ENCODE assay signal across 8 cellular contexts in genomic region chr7:55018361-55019328, GRCh38. TPM values are rescaled to one million over a fixed set of nuclear protein-coding genes. Genes with fewer than 3 reads are reported as not detected.
DNase-seq lines count a peak whose midpoint lies in the region; ATAC-seq and TF ChIP-seq lines count a peak whose summit lies in the region.

TSS of gene EGFR (plus strand) at chr7:55019017. CDS start at chr7:55019278, 261 bp downstream.

- peak within 1 kb of the TSS; percentile 53 for H3K9ac ChIP-seq in mesendoderm (ENCODE audit: low read length)

- peaks cover 2% of the 10 kb centered on the region for H3K27me3 ChIP-seq in mesendoderm (ENCODE audit: insufficient read depth, low read length, poor library complexity)
- no peaks in the 10 kb centered on the region for H3K27me3 ChIP-seq in tibial artery

- POLR2A ChIA-PET in activated CD4-positive, alpha-beta T cell treated with anti-CD3 and anti-CD28 coated beads, Interleukin-2, amount 10 ng/mL, durations not matched to agents 7 days and 5 days (lab: Charles Lee) = no interaction called here

- H3K27ac ChIP-seq in mesendoderm (ENCODE audit: low read depth, low read length) (no peak within 1 kb of the TSS), tibial artery (peak within 1 kb of the TSS; percentile 93 to 94)

- H2BK120ac ChIP-seq in mesendoderm (ENCODE audit: low read depth, low read length) = no peak within 1 kb of the TSS

- H3K4me1 ChIP-seq in mesendoderm (ENCODE audit: control insufficient read depth, low read depth, low read length) (no peaks in the 10 kb centered on the region), tibial artery (peaks cover 0 to 43% (median 25%) of the 10 kb centered on the region in 4 donors)

- no peaks in the 10 kb centered on the region for H3K79me2 ChIP-seq in mesendoderm (ENCODE audit: control insufficient read depth, insufficient read depth, low read length)

- H3K4me1 Mint-ChIP-seq in activated CD4-positive, alpha-beta T cell treated with anti-CD3 and anti-CD28 coated beads, Interleukin-2, amount 10 ng/mL, durations not matched to agents 24 days and 14 days = no peaks in the 10 kb centered on the region
- no peaks in the 10 kb centered on the region for H3K4me1 Mint-ChIP-seq in activated CD4-positive, alpha-beta T cell treated with anti-CD3 and anti-CD28 coated beads, Interleukin-2, amount 10 ng/mL, durations not matched to agents 7 days and 5 days

- no peaks in the 10 kb centered on the region for H3K9me3 ChIP-seq in tibial artery

- H3K27me3 Mint-ChIP-seq in activated CD4-positive, alpha-beta T cell treated with anti-CD3 and anti-CD28 coated beads, Interleukin-2, amount 10 ng/mL, durations not matched to agents 24 days and 14 days = peaks cover 70% of the 10 kb centered on the region
- peaks cover 65% of the 10 kb centered on the region for H3K27me3 Mint-ChIP-seq in activated CD4-positive, alpha-beta T cell treated with anti-CD3 and anti-CD28 coated beads, Interleukin-2, amount 10 ng/mL, durations not matched to agents 7 days and 5 days

- peak within 1 kb of the TSS; percentile 80 for H3K4me3 ChIP-seq in epithelial cell of proximal tubule (ENCODE audit: low read depth, low read length)
- H3K4me3 ChIP-seq in mesendoderm (ENCODE audit: low read length) = peak within 1 kb of the TSS; percentile 41
- H3K4me3 ChIP-seq in tibial artery = peak within 1 kb of the TSS; percentile 73 to 84

- H2BK15ac ChIP-seq in mesendoderm (replicated peaks; ENCODE audit: low read depth) = no peak within 1 kb of the TSS

- no peak within 1 kb of the TSS for H3K23ac ChIP-seq in mesendoderm (ENCODE audit: low read length)

- CTCF ChIA-PET in activated CD4-positive, alpha-beta T cell treated with anti-CD3 and anti-CD28 coated beads, Interleukin-2, amount 10 ng/mL, durations not matched to agents 7 days and 5 days (lab: Charles Lee) = no interaction called here

- no peak within 1 kb of the TSS for H4K5ac ChIP-seq in mesendoderm (ENCODE audit: low read length)

- H3K36me3 ChIP-seq in mesendoderm (ENCODE audit: control insufficient read depth, insufficient read depth, low read length) = no peaks in the 10 kb centered on the region
- no peaks in the 10 kb centered on the region for H3K36me3 ChIP-seq in tibial artery

- H3K79me1 ChIP-seq in mesendoderm (ENCODE audit: low read length) = no peaks in the 10 kb centered on the region

- no peak within 1 kb of the TSS for H2AK5ac ChIP-seq in mesendoderm (ENCODE audit: low read length)

- no peak within 1 kb of the TSS for H3K27ac Mint-ChIP-seq in activated CD4-positive, alpha-beta T cell treated with anti-CD3 and anti-CD28 coated beads, Interleukin-2, amount 10 ng/mL, durations not matched to agents 24 days and 14 days
- H3K27ac Mint-ChIP-seq in activated CD4-positive, alpha-beta T cell treated with anti-CD3 and anti-CD28 coated beads, Interleukin-2, amount 10 ng/mL, durations not matched to agents 7 days and 5 days = no peak within 1 kb of the TSS

- H2BK5ac ChIP-seq in mesendoderm (ENCODE audit: low read length) = no peak within 1 kb of the TSS

- peak within 1 kb of the TSS; percentile 67 for H3K4me2 ChIP-seq in mesendoderm (ENCODE audit: low read length)

- no peak for ATAC-seq in HG03175 (IDR thresholded peaks at IDR 0.05; ENCODE audit: unreplicated experiment)

- no peak within 1 kb of the TSS for H3K4ac ChIP-seq in mesendoderm (ENCODE audit: low read depth, low read length)

- no CpG with 5 or more reads among the region's 98 CpGs for WGBS in mesendoderm (ENCODE audit: extremely low coverage, insufficient coverage, low lambda C conversion rate)

- peak within 1 kb of the TSS; percentile 46 for H3K4me3 Mint-ChIP-seq in activated CD4-positive, alpha-beta T cell treated with anti-CD3 and anti-CD28 coated beads, Interleukin-2, amount 10 ng/mL, durations not matched to agents 24 days and 14 days
- no peak within 1 kb of the TSS for H3K4me3 Mint-ChIP-seq in activated CD4-positive, alpha-beta T cell treated with anti-CD3 and anti-CD28 coated beads, Interleukin-2, amount 10 ng/mL, durations not matched to agents 7 days and 5 days

- no peak within 1 kb of the TSS for H4K8ac ChIP-seq in mesendoderm (ENCODE audit: low read depth, low read length)

- no peaks in the 10 kb centered on the region for H3K9me3 Mint-ChIP-seq in activated CD4-positive, alpha-beta T cell treated with anti-CD3 and anti-CD28 coated beads, Interleukin-2, amount 10 ng/mL, durations not matched to agents 24 days and 14 days
- H3K9me3 Mint-ChIP-seq in activated CD4-positive, alpha-beta T cell treated with anti-CD3 and anti-CD28 coated beads, Interleukin-2, amount 10 ng/mL, durations not matched to agents 7 days and 5 days = no peaks in the 10 kb centered on the region

- peak within 1 kb of the TSS; percentile 65 for H3K56ac ChIP-seq in mesendoderm (ENCODE audit: low read length)

- peak within 1 kb of the TSS; percentile 35 for H3K18ac ChIP-seq in mesendoderm (ENCODE audit: low read length)

- no peaks in the 10 kb centered on the region for H3K36me3 Mint-ChIP-seq in activated CD4-positive, alpha-beta T cell treated with anti-CD3 and anti-CD28 coated beads, Interleukin-2, amount 10 ng/mL, durations not matched to agents 24 days and 14 days (ENCODE audit: low read depth)
- H3K36me3 Mint-ChIP-seq in activated CD4-positive, alpha-beta T cell treated with anti-CD3 and anti-CD28 coated beads, Interleukin-2, amount 10 ng/mL, durations not matched to agents 7 days and 5 days (ENCODE audit: low read depth) = no peaks in the 10 kb centered on the region

- intact Hi-C loops in activated CD4-positive, alpha-beta T cell treated with anti-CD3 and anti-CD28 coated beads, Interleukin-2, amount 10 ng/mL, durations not matched to agents 24 days and 14 days (cut with micrococcal nuclease) = loop anchor here (2.0 kb wide), 1 partner anchor 32 kb away; no protein-coding TSS in a partner anchor
- intact Hi-C loops in tibial artery (cut with DNase I; ENCODE audit: low total_unique reads) = loop anchor here (5.0 to 10.0 kb wide), 2 partner anchors 114 to 236 kb away; no protein-coding TSS in a partner anchor

- no peak for TF ChIP-seq CTCF in epithelial cell of proximal tubule (conservative IDR thresholded peaks at IDR 0.05; ENCODE audit: low read depth, low read length)
- TF ChIP-seq CTCF in tibial artery (IDR thresholded peaks at IDR 0.05) = no peak

- DNase-seq in activated CD4-positive, alpha-beta T cell treated with anti-CD3 and anti-CD28 coated beads, Interleukin-2, amount 10 ng/mL, durations not matched to agents 24 days and 14 days = no peak
- DNase-seq in activated CD4-positive, alpha-beta T cell treated with anti-CD3 and anti-CD28 coated beads, Interleukin-2, amount 10 ng/mL, durations not matched to agents 7 days and 5 days = no peak
- peak; percentile 51 for DNase-seq in RKO (ENCODE audit: low spot score)
- DNase-seq in epithelial cell of proximal tubule (ENCODE audit: low read depth) = no peak
- peak; percentile 63 for DNase-seq in mesendoderm
- DNase-seq in tibial artery = peak; percentile 80 to 95
- DNase-seq in GDM1 (lab: John Stamatoyannopoulos, UW) = no peak

RNA-seq across cellular contexts. Expression of gene EGFR, which starts in this region (rescaled TPM):
- total RNA-seq in activated CD4-positive, alpha-beta T cell treated with anti-CD3 and anti-CD28 coated beads, Interleukin-2, amount 10 ng/mL, durations not matched to agents 24 days and 14 days = not detected in 2 replicates
- total RNA-seq in activated CD4-positive, alpha-beta T cell treated with anti-CD3 and anti-CD28 coated beads, Interleukin-2, amount 10 ng/mL, durations not matched to agents 7 days and 5 days = not detected
- 40.2 and 48.1 TPM in 2 replicates for total RNA-seq in epithelial cell of proximal tubule
- polyA plus RNA-seq in mesendoderm (2013, experiment 1 of 2) = 1.1 TPM
- 1.0 TPM for polyA plus RNA-seq in mesendoderm (2013, experiment 2 of 2)

Comparison
In these comparisons a context has a peak if more than half of its experiments do, and no peak if none do; other contexts are left out.
1. RNA of gene EGFR (total RNA-seq): 40.2 to 48.1 TPM in epithelial cell of proximal tubule; not detected in activated CD4-positive, alpha-beta T cell treated with anti-CD3 and anti-CD28 coated beads, Interleukin-2, amount 10 ng/mL, durations not matched to agents 24 days and 14 days and not detected in activated CD4-positive, alpha-beta T cell treated with anti-CD3 and anti-CD28 coated beads, Interleukin-2, amount 10 ng/mL, durations not matched to agents 7 days and 5 days; every median in the first group is over 10 times any median in the second.
2. DNase-seq: peak in RKO (single experiment), mesendoderm (single experiment) and tibial artery (2 of 2); none in activated CD4-positive, alpha-beta T cell treated with anti-CD3 and anti-CD28 coated beads, Interleukin-2, amount 10 ng/mL, durations not matched to agents 24 days and 14 days (single experiment), activated CD4-positive, alpha-beta T cell treated with anti-CD3 and anti-CD28 coated beads, Interleukin-2, amount 10 ng/mL, durations not matched to agents 7 days and 5 days (single experiment), epithelial cell of proximal tubule (single experiment) and GDM1 (single experiment).
3. Peak in every context shown above with its lines, with median percentiles within 50 percentile points of each other: H3K4me3 ChIP-seq.